In the genomic region with DNA sequence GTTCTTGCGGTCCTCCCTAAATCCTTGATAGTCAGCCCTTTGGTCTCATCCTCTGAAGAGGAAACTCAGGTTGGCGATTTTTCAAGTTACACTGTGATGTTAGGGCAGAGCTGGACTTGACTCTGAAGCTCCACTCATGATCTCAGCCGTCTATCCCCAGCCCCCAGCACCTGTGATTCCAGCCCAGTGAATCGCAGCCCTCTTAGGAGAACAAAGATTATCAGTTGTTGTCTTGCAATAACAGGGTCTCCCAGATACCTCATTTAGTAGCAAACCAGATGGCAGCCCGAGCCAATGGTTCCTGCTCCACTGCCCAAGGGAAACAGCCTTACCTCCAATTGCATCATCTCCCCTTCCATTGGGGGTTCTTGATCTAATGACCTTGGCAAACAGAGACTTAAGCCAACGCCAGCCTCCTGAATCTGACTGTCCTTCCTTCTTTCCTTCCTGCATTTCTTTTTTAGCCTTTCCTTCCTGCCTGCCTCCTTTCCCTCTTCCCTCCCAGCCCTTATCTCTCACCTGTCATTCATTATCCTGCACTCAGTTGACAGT, we compare ENCODE assay signal across 21 cellular contexts.
DNase-seq lines count a peak whose midpoint lies in the region; ATAC-seq and TF ChIP-seq lines count a peak whose summit lies in the region.
"Had no signal": no experiment of that assay in that cellular context is flagged by ENCODE, and none has a peak within 500 bp of the region (broad histone marks: within the 10 kb centered on the region; RNA-seq: fewer than 3 reads in every experiment).

No MANE protein-coding gene starts in this region.

- H3K4me3 ChIP-seq in BLaER1 (no peak overlapping the region), A673 (ENCODE audit: low read depth, low read length, poor library complexity, severe bottlenecking) (no peak overlapping the region)

- H3K36me3 ChIP-seq in BLaER1 (no peaks in the 10 kb centered on the region), A673 (ENCODE audit: insufficient read depth, low read length, poor library complexity, severe bottlenecking) (no peaks in the 10 kb centered on the region)
- H3K36me3 ChIP-seq: BE2C had no signal

- ATAC-seq in activated CD4-positive, alpha-beta T cell treated with anti-CD3 and anti-CD28 coated beads for 36 hours: no peak
- no peak for ATAC-seq in activated T-helper 17 cell treated with anti-CD3 and anti-CD28 coated beads, Interleukin-2, amount 50 U/mL, for 72 hours (replicated peaks)
- no peak for ATAC-seq in HG03039 (IDR thresholded peaks at IDR 0.05; ENCODE audit: unreplicated experiment)
- no peak for ATAC-seq in HG02798 (IDR thresholded peaks at IDR 0.05; ENCODE audit: poor library complexity, unreplicated experiment)

- no peaks in the 10 kb centered on the region for H4K20me1 ChIP-seq in BLaER1

- H3K4me3 Mint-ChIP-seq in activated CD4-positive, alpha-beta T cell treated with anti-CD3 and anti-CD28 coated beads for 36 hours: no peak overlapping the region
- H3K4me3 Mint-ChIP-seq in activated T-helper 17 cell treated with anti-CD3 and anti-CD28 coated beads, Interleukin-2, amount 50 U/mL, for 72 hours: no peak overlapping the region
- H3K4me3 Mint-ChIP-seq: CD4-positive, alpha-beta T cell; H9 had no signal

- H3K4me1 ChIP-seq in BLaER1 (peaks cover 9% of the 10 kb centered on the region), A673 (ENCODE audit: insufficient read depth, low read length, poor library complexity, severe bottlenecking) (no peaks in the 10 kb centered on the region)
- H3K4me1 ChIP-seq: BE2C had no signal

- BruUV-seq in A673 (replicated peaks; lab: Mats Ljungman, UMichigan): no TSS peak

- H3K27ac ChIP-seq in BLaER1 (0 out of 2 replicates have a peak overlapping the region, but pooled peaks have one; percentile 22), A673 (ENCODE audit: low read depth, low read length, poor library complexity, severe bottlenecking) (no peak overlapping the region)

- no peak for DNase-seq in activated CD4-positive, alpha-beta T cell treated with anti-CD3 and anti-CD28 coated beads for 36 hours
- DNase-seq in activated CD4-positive, alpha-beta T cell treated with anti-CD3 and anti-CD28 coated beads, Interleukin-2, amount 50 U/mL, for 4 hours: no peak
- DNase-seq in posterior vena cava (ENCODE audit: low spot score) (peak; percentile 19), A673 (ENCODE audit: low spot score) (no peak)
- DNase-seq: BE2C; CD4-positive, alpha-beta T cell; COR-L47; DMS 273 treated with DMSO at 0.1 percent for 48 hours; DMS79 treated with DMSO at 0.1 percent for 48 hours; H9; KG1; NCI-H1092; NCI-H1436; NCI-H446; NCI-H526; SHP77 treated with DMSO at 0.1 percent for 48 hours; SK-N-SH had no signal

- H3K4me2 ChIP-seq in BLaER1: peak overlapping the region; percentile 28
- H3K4me2 ChIP-seq: SK-N-SH had no signal

- intact Hi-C loops in activated CD4-positive, alpha-beta T cell treated with anti-CD3 and anti-CD28 coated beads for 36 hours (cut with DNase I, micrococcal nuclease): no loop called here
- intact Hi-C loops in posterior vena cava (cut with DNase I) (no loop called here), A673 (cut with micrococcal nuclease; ENCODE audit: unreplicated experiment) (no loop called here)

- TF ChIP-seq CTCF in A673 (conservative IDR thresholded peaks at IDR 0.05; ENCODE audit: low read depth, low read length): no peak

- H3K27me3 Mint-ChIP-seq in activated CD4-positive, alpha-beta T cell treated with anti-CD3 and anti-CD28 coated beads for 36 hours: no peaks in the 10 kb centered on the region
- no peaks in the 10 kb centered on the region for H3K27me3 Mint-ChIP-seq in activated T-helper 17 cell treated with anti-CD3 and anti-CD28 coated beads, Interleukin-2, amount 50 U/mL, for 72 hours
- H3K27me3 Mint-ChIP-seq: CD4-positive, alpha-beta T cell had no signal

- H3K4me1 Mint-ChIP-seq in activated CD4-positive, alpha-beta T cell treated with anti-CD3 and anti-CD28 coated beads for 36 hours: no peaks in the 10 kb centered on the region
- H3K4me1 Mint-ChIP-seq in activated T-helper 17 cell treated with anti-CD3 and anti-CD28 coated beads, Interleukin-2, amount 50 U/mL, for 72 hours: peaks cover 4% of the 10 kb centered on the region

- CTCF ChIA-PET in activated CD4-positive, alpha-beta T cell treated with anti-CD3 and anti-CD28 coated beads for 36 hours (lab: Charles Lee): no interaction called here
- CTCF ChIA-PET in A673 (lab: Charles Lee): no interaction called here

- no peak overlapping the region for H3K9ac ChIP-seq in BLaER1
- H3K9ac ChIP-seq: SK-N-SH had no signal

- H3K9me3 ChIP-seq in BLaER1: 0 out of 2 replicates have a peak, but pooled peaks cover 4% of the 10 kb centered on the region
- H3K9me3 ChIP-seq in A673 (ENCODE audit: low read depth, low read length, poor library complexity, severe bottlenecking): no peaks in the 10 kb centered on the region
- H3K9me3 ChIP-seq: BE2C, SK-N-SH had no signal

- POLR2A ChIA-PET in activated CD4-positive, alpha-beta T cell treated with anti-CD3 and anti-CD28 coated beads for 36 hours (lab: Charles Lee): no interaction called here
- POLR2A ChIA-PET in A673 (lab: Charles Lee; ENCODE audit: low non-redundant PET): no interaction called here

- H3K36me3 Mint-ChIP-seq in activated CD4-positive, alpha-beta T cell treated with anti-CD3 and anti-CD28 coated beads for 36 hours (ENCODE audit: low read depth): no peaks in the 10 kb centered on the region
- H3K36me3 Mint-ChIP-seq in activated T-helper 17 cell treated with anti-CD3 and anti-CD28 coated beads, Interleukin-2, amount 50 U/mL, for 72 hours (ENCODE audit: low read depth): no peaks in the 10 kb centered on the region

- no peaks in the 10 kb centered on the region for H3K9me3 Mint-ChIP-seq in activated CD4-positive, alpha-beta T cell treated with anti-CD3 and anti-CD28 coated beads for 36 hours (ENCODE audit: low read depth)
- H3K9me3 Mint-ChIP-seq in activated T-helper 17 cell treated with anti-CD3 and anti-CD28 coated beads, Interleukin-2, amount 50 U/mL, for 72 hours: no peaks in the 10 kb centered on the region
- H3K9me3 Mint-ChIP-seq: CD4-positive, alpha-beta T cell had no signal

- H3K27me3 ChIP-seq in BLaER1 (no peaks in the 10 kb centered on the region), A673 (replicated peaks; ENCODE audit: insufficient read depth, low read depth, low read length, poor library complexity) (no peaks in the 10 kb centered on the region)
- H3K27me3 ChIP-seq: BE2C had no signal

- peak overlapping the region; percentile 5 for H3K27ac Mint-ChIP-seq in activated CD4-positive, alpha-beta T cell treated with anti-CD3 and anti-CD28 coated beads for 36 hours
- H3K27ac Mint-ChIP-seq in activated T-helper 17 cell treated with anti-CD3 and anti-CD28 coated beads, Interleukin-2, amount 50 U/mL, for 72 hours: peak overlapping the region; percentile 53
- H3K27ac Mint-ChIP-seq: CD4-positive, alpha-beta T cell had no signal
